2 cellular contexts compared by ENCODE assay signal in genomic region chr5:135233477-135233876, GRCh38.
TF ChIP-seq lines count a peak whose summit lies in the region.

No MANE protein-coding gene starts in this region.

TF ChIP-seq in IMR-90, 13 proteins besides CTCF, POLR2A, EP300 and RAD21 (continued from another document):
- TF ChIP-seq USF2 (IDR thresholded peaks at IDR 0.05; ENCODE audit: low read depth, low read length) (no peak), CHD1 (IDR thresholded peaks at IDR 0.05; ENCODE audit: low read depth, low read length) (no peak), CEBPB (IDR thresholded peaks at IDR 0.05; ENCODE audit: low read depth, low read length) (no peak), RCOR1 (IDR thresholded peaks at IDR 0.05; ENCODE audit: insufficient replicate concordance, low read length) (no peak), NFE2L2 (IDR thresholded peaks at IDR 0.05; ENCODE audit: low read depth, low read length) (no peak), FOS (IDR thresholded peaks at IDR 0.05; ENCODE audit: low read depth, low read length) (no peak), BHLHE40 (IDR thresholded peaks at IDR 0.05; ENCODE audit: low read depth, low read length) (no peak), MAZ (IDR thresholded peaks at IDR 0.05; ENCODE audit: borderline replicate concordance, low read depth, low read length) (no peak), MAFK (IDR thresholded peaks at IDR 0.05; ENCODE audit: low read depth, low read length) (no peak)
- TF ChIP-seq, protein P1, sequence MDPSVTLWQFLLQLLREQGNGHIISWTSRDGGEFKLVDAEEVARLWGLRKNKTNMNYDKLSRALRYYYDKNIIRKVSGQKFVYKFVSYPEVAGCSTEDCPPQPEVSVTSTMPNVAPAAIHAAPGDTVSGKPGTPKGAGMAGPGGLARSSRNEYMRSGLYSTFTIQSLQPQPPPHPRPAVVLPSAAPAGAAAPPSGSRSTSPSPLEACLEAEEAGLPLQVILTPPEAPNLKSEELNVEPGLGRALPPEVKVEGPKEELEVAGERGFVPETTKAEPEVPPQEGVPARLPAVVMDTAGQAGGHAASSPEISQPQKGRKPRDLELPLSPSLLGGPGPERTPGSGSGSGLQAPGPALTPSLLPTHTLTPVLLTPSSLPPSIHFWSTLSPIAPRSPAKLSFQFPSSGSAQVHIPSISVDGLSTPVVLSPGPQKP (IDR thresholded peaks at IDR 0.05; ENCODE audit: borderline replicate concordance, low read depth, low read length), result no peak

TF ChIP-seq in HepG2, 621 proteins besides CTCF, POLR2A, EP300 and RAD21 (continued from another document):
- TF ChIP-seq ZFP91 (CRISPR knock-in tag; IDR thresholded peaks at IDR 0.05; ENCODE audit: borderline replicate concordance), result no peak
